ENCODE assay signal across 1 cellular context in the genomic region with DNA sequence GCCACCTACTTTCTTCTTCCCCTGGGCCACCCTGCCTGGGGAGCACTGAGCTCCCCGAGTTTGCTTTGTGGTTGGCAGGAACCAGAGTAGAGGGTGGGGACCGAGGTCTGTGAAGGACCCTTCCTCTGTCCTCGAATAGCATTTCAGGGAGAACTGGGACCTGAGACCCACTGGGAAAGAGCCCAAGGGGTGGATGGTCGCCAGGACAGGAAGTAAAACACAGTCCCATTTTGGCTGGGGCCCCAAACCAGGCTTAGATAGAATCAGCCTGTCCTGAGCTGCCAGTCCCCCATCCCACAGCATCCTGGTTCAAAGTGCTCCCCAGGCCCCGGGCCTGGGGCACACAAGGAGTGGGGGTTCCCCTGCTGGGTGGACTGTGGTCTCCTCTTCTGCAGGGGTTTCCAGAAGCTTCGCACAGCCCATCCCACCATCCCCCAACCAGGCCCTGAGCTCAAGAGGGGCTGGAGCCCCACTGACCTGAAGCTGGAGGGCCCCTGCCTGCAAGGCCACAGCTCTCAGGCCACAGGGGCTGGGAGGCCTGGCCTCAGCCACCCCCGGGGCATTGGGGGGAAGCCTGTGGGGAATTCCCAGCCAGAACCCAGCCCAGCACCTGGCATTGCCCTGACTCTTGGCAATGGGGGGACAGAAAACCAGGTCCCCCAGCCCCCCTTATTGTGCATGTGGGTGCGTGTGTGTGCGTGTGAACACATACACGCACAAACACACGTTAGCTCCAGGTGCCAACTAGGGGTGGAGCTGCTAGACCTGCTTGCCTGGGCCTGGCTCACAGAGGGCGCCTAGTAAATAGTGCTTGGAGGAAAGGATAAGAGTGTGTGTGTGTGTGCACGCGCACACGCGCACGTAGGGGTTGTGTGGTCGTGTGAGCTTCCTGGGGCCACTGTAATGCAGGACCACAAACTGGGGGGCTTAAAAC.
TF ChIP-seq lines count a peak whose summit lies in the region.

No MANE protein-coding gene starts in this region.

TF ChIP-seq in GM23338, 12 proteins besides CTCF, POLR2A, EP300 and RAD21 (continued from another document):
- TF ChIP-seq, protein P1, sequence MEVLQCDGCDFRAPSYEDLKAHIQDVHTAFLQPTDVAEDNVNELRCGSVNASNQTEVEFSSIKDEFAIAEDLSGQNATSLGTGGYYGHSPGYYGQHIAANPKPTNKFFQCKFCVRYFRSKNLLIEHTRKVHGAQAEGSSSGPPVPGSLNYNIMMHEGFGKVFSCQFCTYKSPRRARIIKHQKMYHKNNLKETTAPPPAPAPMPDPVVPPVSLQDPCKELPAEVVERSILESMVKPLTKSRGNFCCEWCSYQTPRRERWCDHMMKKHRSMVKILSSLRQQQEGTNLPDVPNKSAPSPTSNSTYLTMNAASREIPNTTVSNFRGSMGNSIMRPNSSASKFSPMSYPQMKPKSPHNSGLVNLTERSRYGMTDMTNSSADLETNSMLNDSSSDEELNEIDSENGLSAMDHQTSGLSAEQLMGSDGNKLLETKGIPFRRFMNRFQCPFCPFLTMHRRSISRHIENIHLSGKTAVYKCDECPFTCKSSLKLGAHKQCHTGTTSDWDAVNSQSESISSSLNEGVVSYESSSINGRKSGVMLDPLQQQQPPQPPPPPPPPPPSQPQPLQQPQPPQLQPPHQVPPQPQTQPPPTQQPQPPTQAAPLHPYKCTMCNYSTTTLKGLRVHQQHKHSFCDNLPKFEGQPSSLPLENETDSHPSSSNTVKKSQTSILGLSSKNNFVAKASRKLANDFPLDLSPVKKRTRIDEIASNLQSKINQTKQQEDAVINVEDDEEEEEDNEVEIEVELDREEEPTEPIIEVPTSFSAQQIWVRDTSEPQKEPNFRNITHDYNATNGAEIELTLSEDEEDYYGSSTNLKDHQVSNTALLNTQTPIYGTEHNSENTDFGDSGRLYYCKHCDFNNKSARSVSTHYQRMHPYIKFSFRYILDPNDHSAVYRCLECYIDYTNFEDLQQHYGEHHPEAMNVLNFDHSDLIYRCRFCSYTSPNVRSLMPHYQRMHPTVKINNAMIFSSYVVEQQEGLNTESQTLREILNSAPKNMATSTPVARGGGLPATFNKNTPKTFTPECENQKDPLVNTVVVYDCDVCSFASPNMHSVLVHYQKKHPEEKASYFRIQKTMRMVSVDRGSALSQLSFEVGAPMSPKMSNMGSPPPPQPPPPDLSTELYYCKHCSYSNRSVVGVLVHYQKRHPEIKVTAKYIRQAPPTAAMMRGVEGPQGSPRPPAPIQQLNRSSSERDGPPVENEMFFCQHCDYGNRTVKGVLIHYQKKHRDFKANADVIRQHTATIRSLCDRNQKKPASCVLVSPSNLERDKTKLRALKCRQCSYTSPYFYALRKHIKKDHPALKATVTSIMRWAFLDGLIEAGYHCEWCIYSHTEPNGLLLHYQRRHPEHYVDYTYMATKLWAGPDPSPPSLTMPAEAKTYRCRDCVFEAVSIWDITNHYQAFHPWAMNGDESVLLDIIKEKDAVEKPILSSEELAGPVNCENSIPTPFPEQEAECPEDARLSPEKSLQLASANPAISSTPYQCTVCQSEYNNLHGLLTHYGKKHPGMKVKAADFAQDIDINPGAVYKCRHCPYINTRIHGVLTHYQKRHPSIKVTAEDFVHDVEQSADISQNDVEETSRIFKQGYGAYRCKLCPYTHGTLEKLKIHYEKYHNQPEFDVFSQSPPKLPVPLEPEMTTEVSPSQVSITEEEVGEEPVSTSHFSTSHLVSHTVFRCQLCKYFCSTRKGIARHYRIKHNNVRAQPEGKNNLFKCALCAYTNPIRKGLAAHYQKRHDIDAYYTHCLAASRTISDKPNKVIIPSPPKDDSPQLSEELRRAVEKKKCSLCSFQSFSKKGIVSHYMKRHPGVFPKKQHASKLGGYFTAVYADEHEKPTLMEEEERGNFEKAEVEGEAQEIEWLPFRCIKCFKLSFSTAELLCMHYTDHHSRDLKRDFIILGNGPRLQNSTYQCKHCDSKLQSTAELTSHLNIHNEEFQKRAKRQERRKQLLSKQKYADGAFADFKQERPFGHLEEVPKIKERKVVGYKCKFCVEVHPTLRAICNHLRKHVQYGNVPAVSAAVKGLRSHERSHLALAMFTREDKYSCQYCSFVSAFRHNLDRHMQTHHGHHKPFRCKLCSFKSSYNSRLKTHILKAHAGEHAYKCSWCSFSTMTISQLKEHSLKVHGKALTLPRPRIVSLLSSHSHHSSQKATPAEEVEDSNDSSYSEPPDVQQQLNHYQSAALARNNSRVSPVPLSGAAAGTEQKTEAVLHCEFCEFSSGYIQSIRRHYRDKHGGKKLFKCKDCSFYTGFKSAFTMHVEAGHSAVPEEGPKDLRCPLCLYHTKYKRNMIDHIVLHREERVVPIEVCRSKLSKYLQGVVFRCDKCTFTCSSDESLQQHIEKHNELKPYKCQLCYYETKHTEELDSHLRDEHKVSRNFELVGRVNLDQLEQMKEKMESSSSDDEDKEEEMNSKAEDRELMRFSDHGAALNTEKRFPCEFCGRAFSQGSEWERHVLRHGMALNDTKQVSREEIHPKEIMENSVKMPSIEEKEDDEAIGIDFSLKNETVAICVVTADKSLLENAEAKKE (CRISPR knock-in tag; IDR thresholded peaks at IDR 0.05), result no peak
- TF ChIP-seq EZH2phosphoT487 (IDR thresholded peaks at IDR 0.05; ENCODE audit: unreplicated experiment), result no peak
- TF ChIP-seq CREB1 (CRISPR knock-in tag; IDR thresholded peaks at IDR 0.05; ENCODE audit: low read depth), result no peak
- no peak for TF ChIP-seq EZH2 (IDR thresholded peaks at IDR 0.05; ENCODE audit: low read depth, unreplicated experiment)
- TF ChIP-seq ZNF331 (CRISPR knock-in tag; IDR thresholded peaks at IDR 0.05; ENCODE audit: low read depth), result no peak
- no peak for TF ChIP-seq NANOG (IDR thresholded peaks at IDR 0.05; ENCODE audit: borderline replicate concordance)
- no peak for TF ChIP-seq POLR2AphosphoS5 (IDR thresholded peaks at IDR 0.05; ENCODE audit: low read depth)
- no peak for TF ChIP-seq ZNF114 (CRISPR knock-in tag; IDR thresholded peaks at IDR 0.05)
